Comparison of ENCODE assay signal across 2 cellular contexts in the genomic region with DNA sequence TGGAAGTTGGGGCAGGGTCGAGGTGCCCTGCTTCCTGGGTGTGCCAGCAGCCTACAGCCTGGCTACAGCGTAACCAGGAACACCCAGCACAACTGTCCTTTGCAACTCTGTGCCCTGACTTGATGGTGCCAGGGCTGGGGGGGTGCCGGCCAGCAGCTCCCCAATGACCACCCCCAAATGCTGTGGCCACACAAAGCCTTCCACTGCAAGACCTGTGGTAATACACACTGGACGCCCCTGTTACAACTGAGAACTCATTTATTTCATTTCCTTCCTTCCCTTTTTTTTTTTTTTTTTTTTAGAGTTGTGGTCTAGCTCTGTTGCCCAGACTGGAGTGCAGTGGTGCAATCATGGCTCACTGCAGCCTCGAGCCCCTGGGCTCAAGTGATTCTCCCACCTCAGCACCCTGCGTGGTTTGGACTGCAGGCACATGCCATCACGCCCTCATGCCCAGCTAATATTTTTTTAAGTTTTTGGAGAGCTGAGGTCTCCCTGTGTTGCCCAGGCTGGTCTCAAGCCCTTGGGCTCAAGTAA.
A peak's percentile ranks its signal among the peaks of the same experiment; 100 is the strongest.
TF ChIP-seq lines count a peak whose summit lies in the region.

No MANE protein-coding gene starts in this region.

TF ChIP-seq in liver, 16 proteins besides CTCF, POLR2A, EP300 and RAD21:
- TF ChIP-seq, protein P1, sequence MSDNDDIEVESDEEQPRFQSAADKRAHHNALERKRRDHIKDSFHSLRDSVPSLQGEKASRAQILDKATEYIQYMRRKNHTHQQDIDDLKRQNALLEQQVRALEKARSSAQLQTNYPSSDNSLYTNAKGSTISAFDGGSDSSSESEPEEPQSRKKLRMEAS (IDR thresholded peaks at IDR 0.05) = no peak
- TF ChIP-seq, protein P2, sequence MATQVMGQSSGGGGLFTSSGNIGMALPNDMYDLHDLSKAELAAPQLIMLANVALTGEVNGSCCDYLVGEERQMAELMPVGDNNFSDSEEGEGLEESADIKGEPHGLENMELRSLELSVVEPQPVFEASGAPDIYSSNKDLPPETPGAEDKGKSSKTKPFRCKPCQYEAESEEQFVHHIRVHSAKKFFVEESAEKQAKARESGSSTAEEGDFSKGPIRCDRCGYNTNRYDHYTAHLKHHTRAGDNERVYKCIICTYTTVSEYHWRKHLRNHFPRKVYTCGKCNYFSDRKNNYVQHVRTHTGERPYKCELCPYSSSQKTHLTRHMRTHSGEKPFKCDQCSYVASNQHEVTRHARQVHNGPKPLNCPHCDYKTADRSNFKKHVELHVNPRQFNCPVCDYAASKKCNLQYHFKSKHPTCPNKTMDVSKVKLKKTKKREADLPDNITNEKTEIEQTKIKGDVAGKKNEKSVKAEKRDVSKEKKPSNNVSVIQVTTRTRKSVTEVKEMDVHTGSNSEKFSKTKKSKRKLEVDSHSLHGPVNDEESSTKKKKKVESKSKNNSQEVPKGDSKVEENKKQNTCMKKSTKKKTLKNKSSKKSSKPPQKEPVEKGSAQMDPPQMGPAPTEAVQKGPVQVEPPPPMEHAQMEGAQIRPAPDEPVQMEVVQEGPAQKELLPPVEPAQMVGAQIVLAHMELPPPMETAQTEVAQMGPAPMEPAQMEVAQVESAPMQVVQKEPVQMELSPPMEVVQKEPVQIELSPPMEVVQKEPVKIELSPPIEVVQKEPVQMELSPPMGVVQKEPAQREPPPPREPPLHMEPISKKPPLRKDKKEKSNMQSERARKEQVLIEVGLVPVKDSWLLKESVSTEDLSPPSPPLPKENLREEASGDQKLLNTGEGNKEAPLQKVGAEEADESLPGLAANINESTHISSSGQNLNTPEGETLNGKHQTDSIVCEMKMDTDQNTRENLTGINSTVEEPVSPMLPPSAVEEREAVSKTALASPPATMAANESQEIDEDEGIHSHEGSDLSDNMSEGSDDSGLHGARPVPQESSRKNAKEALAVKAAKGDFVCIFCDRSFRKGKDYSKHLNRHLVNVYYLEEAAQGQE (IDR thresholded peaks at IDR 0.05) = peak; percentile 23
TF ChIP-seq in liver: peak in this region for 1.

TF ChIP-seq in HepG2, 621 proteins besides CTCF, POLR2A, EP300 and RAD21:
- TF ChIP-seq, protein P3, sequence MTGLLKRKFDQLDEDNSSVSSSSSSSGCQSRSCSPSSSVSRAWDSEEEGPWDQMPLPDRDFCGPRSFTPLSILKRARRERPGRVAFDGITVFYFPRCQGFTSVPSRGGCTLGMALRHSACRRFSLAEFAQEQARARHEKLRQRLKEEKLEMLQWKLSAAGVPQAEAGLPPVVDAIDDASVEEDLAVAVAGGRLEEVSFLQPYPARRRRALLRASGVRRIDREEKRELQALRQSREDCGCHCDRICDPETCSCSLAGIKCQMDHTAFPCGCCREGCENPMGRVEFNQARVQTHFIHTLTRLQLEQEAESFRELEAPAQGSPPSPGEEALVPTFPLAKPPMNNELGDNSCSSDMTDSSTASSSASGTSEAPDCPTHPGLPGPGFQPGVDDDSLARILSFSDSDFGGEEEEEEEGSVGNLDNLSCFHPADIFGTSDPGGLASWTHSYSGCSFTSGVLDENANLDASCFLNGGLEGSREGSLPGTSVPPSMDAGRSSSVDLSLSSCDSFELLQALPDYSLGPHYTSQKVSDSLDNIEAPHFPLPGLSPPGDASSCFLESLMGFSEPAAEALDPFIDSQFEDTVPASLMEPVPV (CRISPR knock-in tag; IDR thresholded peaks at IDR 0.05) = no peak
- TF ChIP-seq NFIC (IDR thresholded peaks at IDR 0.05; ENCODE audit: low read length) (no peak), ZNF510 (CRISPR knock-in tag; IDR thresholded peaks at IDR 0.05; ENCODE audit: low read depth) (no peak), ZFX (CRISPR knock-in tag; IDR thresholded peaks at IDR 0.05; ENCODE audit: low read depth) (no peak), ZNF768 (CRISPR knock-in tag; IDR thresholded peaks at IDR 0.05) (no peak), FOXA1 (IDR thresholded peaks at IDR 0.05) (no peak), FOXA1 (CRISPR knock-in tag; IDR thresholded peaks at IDR 0.05) (no peak), HDAC6 (IDR thresholded peaks at IDR 0.05; ENCODE audit: low read depth, low read length) (no peak)
- TF ChIP-seq, protein P4, sequence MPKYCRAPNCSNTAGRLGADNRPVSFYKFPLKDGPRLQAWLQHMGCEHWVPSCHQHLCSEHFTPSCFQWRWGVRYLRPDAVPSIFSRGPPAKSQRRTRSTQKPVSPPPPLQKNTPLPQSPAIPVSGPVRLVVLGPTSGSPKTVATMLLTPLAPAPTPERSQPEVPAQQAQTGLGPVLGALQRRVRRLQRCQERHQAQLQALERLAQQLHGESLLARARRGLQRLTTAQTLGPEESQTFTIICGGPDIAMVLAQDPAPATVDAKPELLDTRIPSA (CRISPR knock-in tag; IDR thresholded peaks at IDR 0.05; ENCODE audit: borderline replicate concordance) = no peak
- TF ChIP-seq, protein P5, sequence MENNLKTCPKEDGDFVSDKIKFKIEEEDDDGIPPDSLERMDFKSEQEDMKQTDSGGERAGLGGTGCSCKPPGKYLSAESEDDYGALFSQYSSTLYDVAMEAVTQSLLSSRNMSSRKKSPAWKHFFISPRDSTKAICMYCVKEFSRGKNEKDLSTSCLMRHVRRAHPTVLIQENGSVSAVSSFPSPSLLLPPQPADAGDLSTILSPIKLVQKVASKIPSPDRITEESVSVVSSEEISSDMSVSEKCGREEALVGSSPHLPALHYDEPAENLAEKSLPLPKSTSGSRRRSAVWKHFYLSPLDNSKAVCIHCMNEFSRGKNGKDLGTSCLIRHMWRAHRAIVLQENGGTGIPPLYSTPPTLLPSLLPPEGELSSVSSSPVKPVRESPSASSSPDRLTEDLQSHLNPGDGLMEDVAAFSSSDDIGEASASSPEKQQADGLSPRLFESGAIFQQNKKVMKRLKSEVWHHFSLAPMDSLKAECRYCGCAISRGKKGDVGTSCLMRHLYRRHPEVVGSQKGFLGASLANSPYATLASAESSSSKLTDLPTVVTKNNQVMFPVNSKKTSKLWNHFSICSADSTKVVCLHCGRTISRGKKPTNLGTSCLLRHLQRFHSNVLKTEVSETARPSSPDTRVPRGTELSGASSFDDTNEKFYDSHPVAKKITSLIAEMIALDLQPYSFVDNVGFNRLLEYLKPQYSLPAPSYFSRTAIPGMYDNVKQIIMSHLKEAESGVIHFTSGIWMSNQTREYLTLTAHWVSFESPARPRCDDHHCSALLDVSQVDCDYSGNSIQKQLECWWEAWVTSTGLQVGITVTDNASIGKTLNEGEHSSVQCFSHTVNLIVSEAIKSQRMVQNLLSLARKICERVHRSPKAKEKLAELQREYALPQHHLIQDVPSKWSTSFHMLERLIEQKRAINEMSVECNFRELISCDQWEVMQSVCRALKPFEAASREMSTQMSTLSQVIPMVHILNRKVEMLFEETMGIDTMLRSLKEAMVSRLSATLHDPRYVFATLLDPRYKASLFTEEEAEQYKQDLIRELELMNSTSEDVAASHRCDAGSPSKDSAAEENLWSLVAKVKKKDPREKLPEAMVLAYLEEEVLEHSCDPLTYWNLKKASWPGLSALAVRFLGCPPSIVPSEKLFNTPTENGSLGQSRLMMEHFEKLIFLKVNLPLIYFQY (CRISPR knock-in tag; IDR thresholded peaks at IDR 0.05; ENCODE audit: borderline replicate concordance) = no peak
